In the genomic region with DNA sequence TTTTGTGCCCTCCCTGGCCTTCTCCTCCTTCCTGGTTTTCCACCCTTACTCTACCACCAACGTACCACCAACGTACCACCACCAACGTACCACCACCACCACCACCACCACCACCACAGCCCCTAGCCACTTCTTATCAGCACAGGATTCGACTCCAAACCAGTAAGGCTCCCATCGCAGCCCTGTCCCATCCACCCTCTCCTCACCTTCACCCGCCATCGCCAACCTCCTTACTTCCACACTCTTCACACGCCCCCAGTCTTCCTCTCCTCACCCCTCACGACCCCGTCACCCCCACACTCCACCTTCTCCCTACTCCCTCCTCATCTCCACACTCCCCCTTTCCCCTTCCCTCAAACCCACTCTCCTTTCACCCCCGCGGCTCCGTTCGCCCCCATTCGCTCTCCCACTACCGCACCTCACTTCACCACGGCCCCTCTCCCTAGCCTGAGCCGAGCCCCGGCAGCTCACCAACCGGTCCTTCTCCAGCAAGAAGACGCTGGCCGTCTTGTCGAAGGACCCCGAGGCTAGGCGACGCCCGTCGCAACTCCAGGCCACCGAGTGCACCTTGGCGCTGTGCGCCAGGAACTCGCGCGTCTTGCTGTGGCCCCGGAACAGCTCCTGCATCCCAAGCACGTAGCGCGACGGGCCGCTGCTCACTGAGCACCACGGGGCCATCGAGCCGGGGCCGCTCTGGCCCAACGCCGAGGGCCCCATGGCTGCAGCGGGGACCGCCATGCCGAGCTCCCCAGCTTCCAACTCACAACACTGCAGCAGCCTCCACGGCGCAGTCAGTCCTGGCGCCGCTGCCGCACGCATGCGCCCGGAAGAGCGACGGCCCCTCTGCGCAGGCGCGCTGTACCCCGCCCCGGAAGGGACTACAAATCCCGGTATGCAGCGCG, we compare ENCODE assay signal across 8 cellular contexts. TPM values are rescaled to one million over a fixed set of nuclear protein-coding genes. Genes with fewer than 3 reads are reported as not detected.
DNase-seq lines count a peak whose midpoint lies in the region; FAIRE-seq and TF ChIP-seq lines count a peak whose summit lies in the region.
"Not testable (repeated sequence)": the region's sequence is repeated elsewhere in the genome, so short reads cannot be mapped to it uniquely, and the experiment has no call there.

A gene with protein sequence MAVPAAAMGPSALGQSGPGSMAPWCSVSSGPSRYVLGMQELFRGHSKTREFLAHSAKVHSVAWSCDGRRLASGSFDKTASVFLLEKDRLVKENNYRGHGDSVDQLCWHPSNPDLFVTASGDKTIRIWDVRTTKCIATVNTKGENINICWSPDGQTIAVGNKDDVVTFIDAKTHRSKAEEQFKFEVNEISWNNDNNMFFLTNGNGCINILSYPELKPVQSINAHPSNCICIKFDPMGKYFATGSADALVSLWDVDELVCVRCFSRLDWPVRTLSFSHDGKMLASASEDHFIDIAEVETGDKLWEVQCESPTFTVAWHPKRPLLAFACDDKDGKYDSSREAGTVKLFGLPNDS (minus strand): TSS at position 845 of the 902 bp plus-strand sequence. CDS start 107 bp downstream, at position 738.

- peak within 1 kb of the TSS; percentile 30; the same call in 1 of the 2 replicates for H3K9ac ChIP-seq in KMS-11
- H3K9ac ChIP-seq in iPS-18a (ENCODE audit: low read length): peak within 1 kb of the TSS; percentile 42
- not testable (repeated sequence) for H3K9ac ChIP-seq in rectal smooth muscle tissue (ENCODE audit: low read length)

- CTCF ChIA-PET in HEK293 (lab: Yijun Ruan, JAX): not testable (repeated sequence)

- H3K36me3 ChIP-seq in HEK293 (ENCODE audit: control insufficient read depth in 2 of 2, insufficient read depth in 1 of 2, low read length in 2 of 2); KMS-11 (ENCODE audit: insufficient read depth); iPS-18a (ENCODE audit: control insufficient read depth, low read depth, low read length); rectal smooth muscle tissue (ENCODE audit: control insufficient read depth, insufficient read depth, low read length): not testable (repeated sequence)

- DNase-seq in GM12891 (ENCODE audit: insufficient read length, low spot score); cerebellum (ENCODE audit: low spot score): not testable (repeated sequence)
- DNase-seq in activated CD4-positive, alpha-beta T cell treated with anti-CD3 and anti-CD28 coated beads, Interleukin-2, amount 50 U/mL, for 48 hours: peak; percentile 64 to 70

- peak within 1 kb of the TSS; percentile 66; the same call in 1 of the 2 replicates for H2AFZ ChIP-seq in KMS-11 (ENCODE audit: low read depth)

- not testable (repeated sequence) for H3K4me1 ChIP-seq in HEK293 (ENCODE audit: control insufficient read depth, insufficient read depth, low read length); KMS-11 (ENCODE audit: low read depth, poor library complexity, severe bottlenecking); iPS-18a (ENCODE audit: control insufficient read depth, low read depth, low read length); rectal smooth muscle tissue (ENCODE audit: control insufficient read depth, insufficient read depth, low read length)

- H3K9me3 ChIP-seq in HEK293 (ENCODE audit: control insufficient read depth, insufficient read depth, low read depth, low read length); iPS-18a (ENCODE audit: control insufficient read depth, low read depth, low read length): not testable (repeated sequence)

- not testable (repeated sequence) for TF ChIP-seq CTCF in HEK293 (tag by site-specific recombination; IDR thresholded peaks at IDR 0.05); KMS-11 (conservative IDR thresholded peaks at IDR 0.05; ENCODE audit: low read depth, low read length)

- not testable (repeated sequence) for H4K20me1 ChIP-seq in KMS-11 (ENCODE audit: insufficient read depth)

- not testable (repeated sequence) for TF ChIP-seq POLR2A in GM12891 (IDR thresholded peaks at IDR 0.05; ENCODE audit: low read depth, low read length)

- H3K4me3 ChIP-seq in HEK293 (ENCODE audit: low read depth, low read length) (peak within 1 kb of the TSS; percentile 66), iPS-18a (ENCODE audit: low read length) (peak within 1 kb of the TSS; percentile 68), rectal smooth muscle tissue (ENCODE audit: low read length) (peak within 1 kb of the TSS; percentile 70)
- H3K4me3 ChIP-seq in KMS-11 (IDR thresholded peaks at IDR 0.05; ENCODE audit: insufficient read depth, low read depth, low read length): not testable (repeated sequence)

- POLR2A ChIA-PET in HEK293 (lab: Yijun Ruan, JAX): not testable (repeated sequence)

- peak; percentile 98 for FAIRE-seq in GM12891 (lab: Jason Lieb, UNC)

- H3K27ac ChIP-seq in HEK293 (ENCODE audit: extremely low read depth, low read depth, low read length): peak within 1 kb of the TSS; percentile 12; the same call in 1 of the 2 replicates
- not testable (repeated sequence) for H3K27ac ChIP-seq in KMS-11; iPS-18a (ENCODE audit: low read length); rectal smooth muscle tissue (ENCODE audit: low read depth, low read length); temporal lobe (ENCODE audit: low read depth, low read length)

- not testable (repeated sequence) for H3K79me2 ChIP-seq in KMS-11 (ENCODE audit: insufficient read depth, low read depth)

- peak within 1 kb of the TSS; percentile 51; the same call in 1 of the 2 replicates for H3K4me2 ChIP-seq in KMS-11

- not testable (repeated sequence) for H3K27me3 ChIP-seq in KMS-11 (ENCODE audit: insufficient read depth, low read depth); iPS-18a (ENCODE audit: control insufficient read depth, insufficient read depth, low read length); rectal smooth muscle tissue (ENCODE audit: control insufficient read depth, insufficient read depth, low read length)

TF ChIP-seq in GM12891, 5 proteins besides CTCF, POLR2A, EP300 and RAD21:
- TF ChIP-seq TAF1 (IDR thresholded peaks at IDR 0.05; ENCODE audit: low read depth, low read length): peak; percentile 45; the same call in 1 of the 2 replicates

TF ChIP-seq in HEK293, 187 proteins besides CTCF, POLR2A, EP300 and RAD21:
- TF ChIP-seq YY1 (tag by site-specific recombination; IDR thresholded peaks at IDR 0.05) (peak; percentile 38; the same call in 1 of the 2 replicates), ZBTB20 (tag by site-specific recombination; IDR thresholded peaks at IDR 0.05) (peak; percentile 35; the same call in 1 of the 2 replicates), ZNF335 (tag by site-specific recombination; conservative IDR thresholded peaks at IDR 0.05) (peak; percentile 85), YY2 (tag by site-specific recombination; IDR thresholded peaks at IDR 0.05) (0 out of 2 replicates have a peak, but pooled peaks have one; percentile 20)
- TF ChIP-seq, protein P1, sequence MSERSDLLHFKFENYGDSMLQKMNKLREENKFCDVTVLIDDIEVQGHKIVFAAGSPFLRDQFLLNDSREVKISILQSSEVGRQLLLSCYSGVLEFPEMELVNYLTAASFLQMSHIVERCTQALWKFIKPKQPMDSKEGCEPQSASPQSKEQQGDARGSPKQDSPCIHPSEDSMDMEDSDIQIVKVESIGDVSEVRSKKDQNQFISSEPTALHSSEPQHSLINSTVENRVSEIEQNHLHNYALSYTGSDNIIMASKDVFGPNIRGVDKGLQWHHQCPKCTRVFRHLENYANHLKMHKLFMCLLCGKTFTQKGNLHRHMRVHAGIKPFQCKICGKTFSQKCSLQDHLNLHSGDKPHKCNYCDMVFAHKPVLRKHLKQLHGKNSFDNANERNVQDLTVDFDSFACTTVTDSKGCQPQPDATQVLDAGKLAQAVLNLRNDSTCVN (tag by site-specific recombination; optimal IDR thresholded peaks at IDR 0.05): peak; percentile 45
TF ChIP-seq in HEK293: peak in this region for 5; not testable (repeated sequence) for 182.

RNA-seq across cellular contexts. Expression of the gene that starts here (rescaled TPM):
- polyA plus RNA-seq in GM12891 (2012; ENCODE audit: low read depth, missing spikeins): 47.4 TPM
- 46.8 TPM for total RNA-seq in cerebellum
- 40.6 TPM for total RNA-seq in temporal lobe
